ENCODE assay signal across 15 cellular contexts in the genomic region with DNA sequence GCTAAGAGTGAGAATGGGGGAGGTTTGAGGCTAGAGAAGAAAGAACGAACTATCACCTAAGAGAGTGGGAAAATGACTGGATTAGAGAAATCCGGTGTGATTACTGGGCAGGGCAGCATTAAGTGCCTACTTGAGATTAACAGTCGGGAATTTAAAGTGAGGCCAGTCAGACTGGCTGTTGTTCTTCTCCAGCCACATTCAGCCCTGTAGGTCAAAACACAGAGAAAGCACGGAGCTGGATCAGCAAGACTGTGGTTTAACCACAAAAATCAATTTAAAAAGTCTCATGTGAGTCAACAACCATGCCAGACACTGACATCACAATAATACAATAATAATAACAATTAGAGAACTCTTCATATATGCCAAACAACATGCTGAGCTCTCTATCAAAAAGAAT.
DNase-seq lines count a peak whose midpoint lies in the region; ATAC-seq and TF ChIP-seq lines count a peak whose summit lies in the region.
"Had no signal": no experiment of that assay in that cellular context is flagged by ENCODE, and none has a peak within 500 bp of the region (broad histone marks: within the 10 kb centered on the region; RNA-seq: fewer than 3 reads in every experiment).

No MANE protein-coding gene starts in this region.

- H3K4me1 ChIP-seq in HAP-1, result peaks cover 10% of the 10 kb centered on the region; the same call in 1 of the 2 replicates
- H3K4me1 ChIP-seq: testis had no signal

- H3K4me1 Mint-ChIP-seq in T-helper 17 cell, result peaks cover 20% of the 10 kb centered on the region

- TF ChIP-seq CTCF in RWPE1 (conservative IDR thresholded peaks at IDR 0.05; ENCODE audit: low read depth), result no peak

- H3K4me3 ChIP-seq in skin epidermis (no peak overlapping the region), HAP-1 (no peak overlapping the region)
- H3K4me3 ChIP-seq: testis had no signal

- CTCF ChIA-PET in RWPE1 (lab: Yijun Ruan, JAX), result interaction anchor here (0.6 to 1.0 kb wide), 3 partner anchors 21 to 97 kb away, joined by 3 to 4 read pairs (median 3); no protein-coding TSS in a partner anchor

- H3K27ac Mint-ChIP-seq in T-helper 17 cell, result no peak overlapping the region
- H3K27ac Mint-ChIP-seq: activated CD4-positive, alpha-beta T cell treated with anti-CD3 and anti-CD28 coated beads for 36 hours; activated T-helper 1 cell treated with anti-CD3 and anti-CD28 coated beads, Interleukin-12 subunit alpha, Interleukin-12 subunit beta, Interleukin-2, Interleukin-4 antibody, amounts not matched to agents 30 ng/mL and 10 ng/mL and 1 ng/mL, durations not matched to agents 14 hours and 24 hours and 36 hours had no signal

- ATAC-seq in T-helper 17 cell (no peak), HG03280 (IDR thresholded peaks at IDR 0.05; ENCODE audit: unreplicated experiment) (no peak)
- ATAC-seq: activated CD4-positive, alpha-beta T cell treated with anti-CD3 and anti-CD28 coated beads for 36 hours had no signal

- H3K36me3 Mint-ChIP-seq in T-helper 17 cell (ENCODE audit: low read depth), result peaks cover 7% of the 10 kb centered on the region

- H3K9me3 ChIP-seq in HAP-1 (no peaks in the 10 kb centered on the region), T-helper 17 cell (ENCODE audit: control insufficient read depth, low read length, poor library complexity, severe bottlenecking) (no peaks in the 10 kb centered on the region)
- H3K9me3 ChIP-seq: SK-N-SH, testis had no signal

- peaks cover 15% of the 10 kb centered on the region for H3K27me3 Mint-ChIP-seq in T-helper 17 cell
- H3K27me3 Mint-ChIP-seq: activated CD4-positive, alpha-beta T cell treated with anti-CD3 and anti-CD28 coated beads for 36 hours had no signal

- in situ Hi-C loops in HAP-1 (cut with MboI; ENCODE audit: low sequenced_read_pairs), result no loop called here

- POLR2A ChIA-PET in RWPE1 (lab: Yijun Ruan, JAX; ENCODE audit: low non-redundant PET), result no interaction called here

- DNase-seq in HCEC 1CT, result peak; percentile 73
- DNase-seq in RWPE1 (ENCODE audit: low spot score), result peak; percentile 42
- peak; percentile 76 for DNase-seq in fibroblast of peridontal ligament (ENCODE audit: extremely low read depth)
- no peak for DNase-seq in HAP-1 (ENCODE audit: low spot score in 2 of 2)
- DNase-seq in T-helper 17 cell, result no peak
- no peak for DNase-seq in nucleus accumbens (lab: John Stamatoyannopoulos, UW)
- DNase-seq: activated CD4-positive, alpha-beta T cell treated with anti-CD3 and anti-CD28 coated beads for 36 hours; DMS 273 treated with DMSO at 0.1 percent for 48 hours; NCI-H1092 treated with DMSO at 0.1 percent for 48 hours; NCI-H774; SK-N-SH; testis had no signal

- no peaks in the 10 kb centered on the region for H3K36me3 ChIP-seq in HAP-1 (replicated peaks)

- no peak overlapping the region for H3K27ac ChIP-seq in RWPE1
- peak overlapping the region in 12 of 21 experiments; percentile 1 to 87 (median 41) for H3K27ac ChIP-seq in skin epidermis
- H3K27ac ChIP-seq: testis had no signal

- no peaks in the 10 kb centered on the region for H3K27me3 ChIP-seq in HAP-1 (ENCODE audit: low read depth)
- H3K27me3 ChIP-seq: testis had no signal

- H3K4me3 Mint-ChIP-seq in T-helper 17 cell, result no peak overlapping the region
- H3K4me3 Mint-ChIP-seq: activated CD4-positive, alpha-beta T cell treated with anti-CD3 and anti-CD28 coated beads for 36 hours; activated T-helper 1 cell treated with anti-CD3 and anti-CD28 coated beads, Interleukin-12 subunit alpha, Interleukin-12 subunit beta, Interleukin-2, Interleukin-4 antibody, amounts not matched to agents 30 ng/mL and 10 ng/mL and 1 ng/mL, durations not matched to agents 14 hours and 24 hours and 36 hours had no signal

Comparison
In these comparisons a context has a peak if more than half of its experiments do, and no peak if none do; other contexts are left out.
1. DNase-seq: peak in HCEC 1CT (single experiment), RWPE1 (single experiment) and fibroblast of peridontal ligament (single experiment); none in HAP-1 (0 of 2), T-helper 17 cell (0 of 3) and nucleus accumbens (0 of 56).